ENCODE assay signal across 8 cellular contexts in the genomic region with DNA sequence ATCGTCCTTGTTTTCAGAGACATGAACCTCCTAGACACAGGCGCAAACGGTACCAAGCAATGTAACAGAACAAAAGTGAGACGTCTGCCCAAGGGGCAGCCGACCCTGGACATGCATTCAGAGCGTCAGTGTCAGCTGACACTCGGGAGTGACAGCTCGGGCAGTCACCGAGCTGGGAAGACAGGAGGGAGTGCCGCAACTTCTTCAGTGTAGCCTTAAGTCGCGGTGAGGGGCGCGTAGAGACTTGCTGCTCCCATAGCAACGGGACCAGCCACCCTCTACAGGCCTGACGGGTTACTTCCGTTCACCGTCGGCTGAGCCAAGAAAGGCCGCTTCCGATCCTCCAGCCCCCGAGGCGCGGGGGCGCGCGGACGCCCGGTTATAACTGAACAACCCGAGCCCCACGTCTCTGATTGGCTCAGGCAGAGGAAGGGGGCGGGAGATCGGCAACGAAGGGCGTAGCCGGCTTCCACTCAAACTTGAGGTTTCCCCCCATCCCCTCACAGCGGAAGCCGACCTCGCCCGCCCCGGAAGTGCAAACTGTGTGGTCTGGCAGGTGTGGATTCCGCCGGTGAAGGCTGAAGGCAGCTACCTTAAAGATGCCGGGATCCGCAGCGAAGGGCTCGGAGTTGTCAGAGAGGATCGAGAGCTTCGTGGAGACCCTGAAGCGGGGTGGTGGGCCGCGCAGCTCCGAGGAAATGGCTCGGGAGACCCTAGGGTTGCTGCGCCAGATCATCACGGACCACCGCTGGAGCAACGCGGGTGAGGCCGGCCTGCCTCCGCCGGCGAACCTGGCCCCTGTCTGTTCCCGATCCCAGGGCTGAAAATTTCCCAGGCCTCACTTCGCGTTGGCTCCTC. TPM values are rescaled to one million over a fixed set of nuclear protein-coding genes. Genes with fewer than 3 reads are reported as not detected.
DNase-seq lines count a peak whose midpoint lies in the region; ATAC-seq, FAIRE-seq and TF ChIP-seq lines count a peak whose summit lies in the region.

A gene (plus strand): TSS at position 530 of the 858 bp plus-strand sequence. CDS start 70 bp downstream, at position 600.

- CTCF ChIA-PET in Calu3 (lab: Charles Lee): interaction anchor here (0.5 to 2.0 kb wide), 5 partner anchors 16 to 657 kb away, joined by 3 to 12 read pairs (median 4); a partner anchor contains a TSS

- FAIRE-seq in endometrium (lab: Jason Lieb, UNC): peak; percentile 93

- H3K27ac ChIP-seq in HUES64 (ENCODE audit: low read depth, low read length): peak within 1 kb of the TSS; percentile 51; the same call in 1 of the 2 replicates
- peak within 1 kb of the TSS; percentile 34 for H3K27ac ChIP-seq in OCI-LY1 (ENCODE audit: low read depth, low read length, poor library complexity, severe bottlenecking)

- no peaks in the 10 kb centered on the region for H3K27me3 Mint-ChIP-seq in Calu3 (ENCODE audit: unreplicated experiment)
- H3K27me3 Mint-ChIP-seq in mesothelial cell of epicardium (ENCODE audit: low read depth): no peaks in the 10 kb centered on the region

- intact Hi-C loops in Calu3 (cut with micrococcal nuclease; ENCODE audit: unreplicated experiment): loop anchor here (1.0 to 5.0 kb wide), 2 partner anchors 60 to 88 kb away; no protein-coding TSS in a partner anchor

- 2% methylated on average over 66 of the region's 66 CpGs for WGBS in HUES64

- peaks cover 34% of the 10 kb centered on the region for H3K36me3 ChIP-seq in HUES64 (ENCODE audit: insufficient read depth, low read length)
- peaks cover 28% of the 10 kb centered on the region for H3K36me3 ChIP-seq in OCI-LY1 (ENCODE audit: insufficient read depth, low read length)

- H3K27ac Mint-ChIP-seq in Calu3 (ENCODE audit: unreplicated experiment) (peak within 1 kb of the TSS; percentile 77), mesothelial cell of epicardium (peak within 1 kb of the TSS; percentile 98)

- H3K36me3 Mint-ChIP-seq in Calu3 (ENCODE audit: insufficient read depth, unreplicated experiment) (peaks cover 36% of the 10 kb centered on the region), mesothelial cell of epicardium (peaks cover 25% of the 10 kb centered on the region)

- H3K4me3 ChIP-seq in HUES64 (ENCODE audit: low read length): peak within 1 kb of the TSS; percentile 91
- peak within 1 kb of the TSS; percentile 92 for H3K4me3 ChIP-seq in OCI-LY1 (ENCODE audit: low read depth, low read length, poor library complexity, severe bottlenecking)

- peak; percentile 96 for ATAC-seq in GM21447 (IDR thresholded peaks at IDR 0.05; ENCODE audit: unreplicated experiment)

- H3K9ac ChIP-seq in HUES64 (ENCODE audit: low read depth, low read length): peak within 1 kb of the TSS; percentile 62
- peak within 1 kb of the TSS; percentile 88 for H3K9ac ChIP-seq in OCI-LY1 (ENCODE audit: low read length)

- H3K79me2 ChIP-seq in OCI-LY1 (ENCODE audit: insufficient read depth, low read length): peaks cover 13% of the 10 kb centered on the region

- H3K4me1 Mint-ChIP-seq in Calu3 (ENCODE audit: low read depth, unreplicated experiment): peaks cover 28% of the 10 kb centered on the region
- H3K4me1 Mint-ChIP-seq in mesothelial cell of epicardium: peaks cover 22% of the 10 kb centered on the region

- H3K27me3 ChIP-seq in HUES64 (ENCODE audit: insufficient read depth, low read length): no peaks in the 10 kb centered on the region
- H3K27me3 ChIP-seq in OCI-LY1 (ENCODE audit: insufficient read depth, low read length): no peaks in the 10 kb centered on the region

- H3K9me3 Mint-ChIP-seq in Calu3 (ENCODE audit: low read depth, unreplicated experiment): no peaks in the 10 kb centered on the region
- peaks cover 5% of the 10 kb centered on the region for H3K9me3 Mint-ChIP-seq in mesothelial cell of epicardium

- no peaks in the 10 kb centered on the region for H4K20me1 ChIP-seq in OCI-LY1 (ENCODE audit: insufficient read depth, low read length)

- peak within 1 kb of the TSS; percentile 87 for H3K4me2 ChIP-seq in OCI-LY1 (ENCODE audit: low read length)

- no peak for TF ChIP-seq CTCF in Calu3 (IDR thresholded peaks at IDR 0.05; ENCODE audit: unreplicated experiment)
- TF ChIP-seq CTCF in OCI-LY1 (IDR thresholded peaks at IDR 0.05; ENCODE audit: low read length): no peak
- TF ChIP-seq CTCF in mesothelial cell of epicardium (IDR thresholded peaks at IDR 0.05; ENCODE audit: unreplicated experiment): no peak

- H3F3A ChIP-seq in OCI-LY1 (ENCODE audit: insufficient read depth, low read length): no peaks in the 10 kb centered on the region

- H3K4me3 Mint-ChIP-seq in Calu3 (ENCODE audit: low read depth, unreplicated experiment): peak within 1 kb of the TSS; percentile 85
- peak within 1 kb of the TSS; percentile 99 for H3K4me3 Mint-ChIP-seq in mesothelial cell of epicardium

- no peaks in the 10 kb centered on the region for H3K9me2 ChIP-seq in OCI-LY1 (ENCODE audit: low read depth, low read length)

- DNase-seq in Calu3: peak; percentile 98
- peak; percentile 98 for DNase-seq in activated CD8-positive, alpha-beta memory T cell treated with anti-CD3 and anti-CD28 coated beads, Interleukin-2, amount 50 U/mL, for 4 hours
- peak; percentile 95 to 98 for DNase-seq in mesothelial cell of epicardium (ENCODE audit: low spot score in 2 of 2, unreplicated experiment in 2 of 2)
- peak; percentile 99 for DNase-seq in stimulated activated CD8-positive, alpha-beta memory T cell treated with anti-CD3 and anti-CD28 coated beads, Interleukin-15, amount 100 ng/mL, for 48 hours (ENCODE audit: low read depth in 2 of 2)

- TSS peak; percentile 59 for BruUV-seq in Calu3 (replicated peaks; lab: Mats Ljungman, UMichigan)

- H3K4me1 ChIP-seq in HUES64 (ENCODE audit: insufficient read depth, low read length) (peaks cover 6% of the 10 kb centered on the region; the same call in 1 of the 2 replicates), OCI-LY1 (ENCODE audit: insufficient read depth, low read length, severe bottlenecking) (peaks cover 19% of the 10 kb centered on the region)

- no peak within 1 kb of the TSS for H2AFZ ChIP-seq in OCI-LY1 (ENCODE audit: low read length)

- no peaks in the 10 kb centered on the region for H3K9me3 ChIP-seq in HUES64 (ENCODE audit: insufficient read depth, low read depth, low read length)
- H3K9me3 ChIP-seq in OCI-LY1 (ENCODE audit: low read length): 0 out of 2 replicates have a peak, but pooled peaks cover 2% of the 10 kb centered on the region

RNA-seq across cellular contexts. Expression of the gene that starts here (rescaled TPM):
- 41.2 and 42.9 TPM in 2 replicates for total RNA-seq in Calu3 (2022)
- 39.6 TPM for polyA plus RNA-seq in HUES64 (2013, experiment 1 of 2)
- polyA plus RNA-seq in HUES64 (2013, experiment 2 of 2): 39.0 TPM
- total RNA-seq in mesothelial cell of epicardium: 31.0 to 34.7 TPM (median 33.9 TPM) in 3 replicates

Comparison
In these comparisons a context has a peak if more than half of its experiments do, and no peak if none do; other contexts are left out.
1. Peak in every context shown above with its lines: DNase-seq, ATAC-seq, H3K4me3 ChIP-seq and H3K27ac ChIP-seq.